Comparison of ENCODE assay signal across 18 cellular contexts in the genomic region with DNA sequence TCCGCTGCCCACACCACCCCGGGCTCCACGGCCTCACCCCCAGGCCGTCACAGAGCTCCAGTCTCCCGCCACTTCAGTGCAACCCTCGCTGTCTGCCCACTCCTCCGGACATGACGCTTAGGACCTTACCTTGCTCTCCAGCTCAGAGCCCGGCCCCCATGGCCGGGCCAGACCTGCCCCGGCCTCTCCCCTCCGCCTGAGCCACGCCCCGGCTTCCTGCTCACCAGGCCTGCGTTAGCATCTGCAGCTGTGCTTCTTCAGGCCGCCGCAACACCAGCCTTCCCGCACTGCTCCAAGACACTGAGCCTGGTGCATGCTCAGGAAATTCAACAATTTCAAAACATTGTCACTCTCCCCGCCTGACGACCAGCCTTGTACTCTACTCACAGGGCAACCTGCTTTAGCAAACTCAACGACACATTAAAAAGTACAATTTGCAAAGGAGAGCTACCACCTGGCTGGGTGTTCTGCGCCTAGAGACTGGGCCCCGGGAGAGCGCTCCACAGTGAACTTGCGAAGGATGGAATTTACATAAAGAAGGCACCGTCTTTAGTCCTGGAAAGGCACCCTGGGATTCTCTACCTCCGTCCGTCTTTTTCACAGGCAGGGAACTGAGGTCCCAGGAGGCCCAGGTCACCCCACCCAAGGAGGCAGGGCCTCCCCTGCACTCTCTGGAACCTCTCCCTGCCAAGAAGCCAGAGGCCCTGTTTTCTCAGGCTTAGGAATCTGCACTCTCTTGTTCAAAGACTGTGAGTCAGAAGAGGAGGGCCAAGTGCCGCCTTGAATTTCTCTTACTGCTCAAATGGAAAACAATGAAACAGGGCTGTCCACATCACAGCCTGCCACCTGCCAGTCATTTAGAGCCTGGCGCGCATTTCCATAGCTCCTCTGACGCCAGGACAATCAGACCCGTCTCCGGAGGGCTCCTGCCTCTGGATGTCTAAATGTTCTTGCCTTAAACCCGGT. TPM values are rescaled to one million over a fixed set of nuclear protein-coding genes. Genes with fewer than 3 reads are reported as not detected.
DNase-seq lines count a peak whose midpoint lies in the region; ATAC-seq and TF ChIP-seq lines count a peak whose summit lies in the region.
"Had no signal": no experiment of that assay in that cellular context is flagged by ENCODE, and none has a peak within 500 bp of the region (broad histone marks: within the 10 kb centered on the region; RNA-seq: fewer than 3 reads in every experiment).

No MANE protein-coding gene starts in this region.

- H3K4me1 ChIP-seq in upper lobe of right lung, result no peaks in the 10 kb centered on the region
- H3K4me1 ChIP-seq: A549, heart left ventricle had no signal

- TF ChIP-seq CTCF in epithelial cell of esophagus (IDR thresholded peaks at IDR 0.05; ENCODE audit: insufficient read depth, low read depth, low read length, missing control alignments) (no peak), upper lobe of right lung (IDR thresholded peaks at IDR 0.05) (no peak)

- no peak overlapping the region for H3K27ac ChIP-seq in upper lobe of right lung
- H3K27ac ChIP-seq: A549, heart left ventricle had no signal

- DNase-seq in Right ventricle myocardium inferior (ENCODE audit: missing footprints) (no peak), cardiac septum (ENCODE audit: low spot score) (no peak), epithelial cell of esophagus (ENCODE audit: low read depth) (peak; percentile 80), kidney tubule cell (ENCODE audit: low spot score) (peak; percentile 14), upper lobe of right lung (no peak), T-helper 2 cell (no peak)
- DNase-seq: activated CD4-positive, alpha-beta T cell treated with anti-CD3 and anti-CD28 coated beads for 36 hours; activated T-cell treated with anti-CD3 and anti-CD28 coated beads for 4 hours; effector CD4-positive, alpha-beta T cell; left ventricle myocardium superior; NCI-H1105 treated with DMSO at 0.1 percent for 48 hours; NCI-H524 treated with DMSO at 0.1 percent for 48 hours; substantia nigra had no signal

- intact Hi-C loops in Right ventricle myocardium inferior (cut with DNase I) (no loop called here), cardiac septum (cut with DNase I) (no loop called here), upper lobe of right lung (cut with DNase I) (no loop called here)

- H3K9me3 ChIP-seq in upper lobe of right lung, result no peaks in the 10 kb centered on the region

- H3K4me3 ChIP-seq in epithelial cell of esophagus (ENCODE audit: low read length) (no peak overlapping the region), upper lobe of right lung (no peak overlapping the region)
- H3K4me3 ChIP-seq: A549, heart left ventricle, K562 had no signal

- H3K27me3 ChIP-seq in upper lobe of right lung, result no peaks in the 10 kb centered on the region
- H3K27me3 ChIP-seq: heart left ventricle had no signal

- peak; percentile 10 for ATAC-seq in Right ventricle myocardium inferior
- ATAC-seq in upper lobe of right lung, result peak; percentile 39
- no peak for ATAC-seq in GM19467 (IDR thresholded peaks at IDR 0.05; ENCODE audit: unreplicated experiment)
- ATAC-seq in HG02763 (IDR thresholded peaks at IDR 0.05; ENCODE audit: unreplicated experiment), result no peak
- ATAC-seq: activated CD4-positive, alpha-beta T cell treated with anti-CD3 and anti-CD28 coated beads for 36 hours; heart left ventricle; K562; left ventricle myocardium superior had no signal

- H3K36me3 ChIP-seq in upper lobe of right lung, result peaks cover 27% of the 10 kb centered on the region

RNA-seq across cellular contexts. Expression of gene STX2, which starts 51.3 kb away (rescaled TPM):
- total RNA-seq in Right ventricle myocardium inferior, result 15.9 TPM
- total RNA-seq in cardiac septum, result 19.6 TPM
- total RNA-seq in upper lobe of right lung, result 23.6 TPM

Comparison
In these comparisons a context has a peak if more than half of its experiments do, and no peak if none do; other contexts are left out.
1. ATAC-seq: peak in Right ventricle myocardium inferior (single experiment) and upper lobe of right lung (single experiment); none in GM19467 (single experiment) and HG02763 (single experiment).
2. DNase-seq: peak in epithelial cell of esophagus (single experiment) and kidney tubule cell (single experiment); none in Right ventricle myocardium inferior (single experiment), cardiac septum (single experiment), upper lobe of right lung (single experiment) and T-helper 2 cell (0 of 5).